Comparison of ENCODE assay signal across 1 cellular context in the genomic region with DNA sequence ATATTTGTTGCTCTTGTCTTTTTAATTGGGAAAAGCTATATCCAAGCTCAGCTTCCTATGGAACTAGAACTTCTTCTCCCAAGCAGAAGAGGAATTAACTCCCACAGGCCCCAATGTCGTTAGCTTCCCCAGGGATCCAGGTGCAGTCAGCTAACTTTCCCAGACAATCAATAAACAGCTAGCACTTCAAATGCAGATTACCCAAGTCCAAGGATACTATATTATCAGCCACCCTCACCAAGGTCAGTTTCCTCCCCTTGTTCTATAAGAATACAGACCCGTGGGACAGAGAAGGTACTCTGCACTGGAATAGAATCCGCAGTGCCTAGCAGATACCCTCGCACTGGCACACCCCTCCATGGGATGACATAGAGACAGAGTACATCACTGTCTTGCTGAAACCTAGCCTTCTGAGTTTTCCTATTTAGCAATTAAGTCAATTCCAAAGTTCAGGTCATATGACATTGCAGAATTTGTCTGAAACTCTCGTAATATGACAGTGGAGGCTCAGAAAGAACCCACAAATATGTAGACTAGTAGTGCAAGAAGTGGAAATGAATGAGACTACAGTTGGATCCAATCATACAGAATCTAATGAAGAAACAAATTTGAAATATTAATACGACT.
TF ChIP-seq lines count a peak whose summit lies in the region.

No MANE protein-coding gene starts in this region.

TF ChIP-seq in HepG2, 621 proteins besides CTCF, POLR2A, EP300 and RAD21 (continued from another document and continues in another):
- TF ChIP-seq, protein P1, sequence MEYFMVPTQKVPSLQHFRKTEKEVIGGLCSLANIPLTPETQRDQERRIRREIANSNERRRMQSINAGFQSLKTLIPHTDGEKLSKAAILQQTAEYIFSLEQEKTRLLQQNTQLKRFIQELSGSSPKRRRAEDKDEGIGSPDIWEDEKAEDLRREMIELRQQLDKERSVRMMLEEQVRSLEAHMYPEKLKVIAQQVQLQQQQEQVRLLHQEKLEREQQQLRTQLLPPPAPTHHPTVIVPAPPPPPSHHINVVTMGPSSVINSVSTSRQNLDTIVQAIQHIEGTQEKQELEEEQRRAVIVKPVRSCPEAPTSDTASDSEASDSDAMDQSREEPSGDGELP (IDR thresholded peaks at IDR 0.05; ENCODE audit: borderline replicate concordance, low read depth) = no peak
- TF ChIP-seq DNMT3B (CRISPR knock-in tag; conservative IDR thresholded peaks at IDR 0.05) = 0 out of 2 replicates have a peak, but pooled peaks have one; percentile 46
- TF ChIP-seq ZNF557 (CRISPR knock-in tag; IDR thresholded peaks at IDR 0.05) = no peak
- no peak for TF ChIP-seq ZNF460 (CRISPR knock-in tag; IDR thresholded peaks at IDR 0.05; ENCODE audit: borderline replicate concordance)
- TF ChIP-seq, protein P2, sequence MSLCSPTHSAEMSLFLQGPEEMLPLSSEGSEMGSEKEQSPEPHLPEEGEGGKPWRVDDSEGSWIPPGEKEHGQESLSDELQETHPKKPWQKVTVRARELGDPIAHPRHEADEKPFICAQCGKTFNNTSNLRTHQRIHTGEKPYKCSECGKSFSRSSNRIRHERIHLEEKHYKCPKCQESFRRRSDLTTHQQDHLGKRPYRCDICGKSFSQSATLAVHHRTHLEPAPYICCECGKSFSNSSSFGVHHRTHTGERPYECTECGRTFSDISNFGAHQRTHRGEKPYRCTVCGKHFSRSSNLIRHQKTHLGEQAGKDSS (CRISPR knock-in tag; IDR thresholded peaks at IDR 0.05; ENCODE audit: borderline replicate concordance, low read depth) = no peak
- TF ChIP-seq, protein P3, sequence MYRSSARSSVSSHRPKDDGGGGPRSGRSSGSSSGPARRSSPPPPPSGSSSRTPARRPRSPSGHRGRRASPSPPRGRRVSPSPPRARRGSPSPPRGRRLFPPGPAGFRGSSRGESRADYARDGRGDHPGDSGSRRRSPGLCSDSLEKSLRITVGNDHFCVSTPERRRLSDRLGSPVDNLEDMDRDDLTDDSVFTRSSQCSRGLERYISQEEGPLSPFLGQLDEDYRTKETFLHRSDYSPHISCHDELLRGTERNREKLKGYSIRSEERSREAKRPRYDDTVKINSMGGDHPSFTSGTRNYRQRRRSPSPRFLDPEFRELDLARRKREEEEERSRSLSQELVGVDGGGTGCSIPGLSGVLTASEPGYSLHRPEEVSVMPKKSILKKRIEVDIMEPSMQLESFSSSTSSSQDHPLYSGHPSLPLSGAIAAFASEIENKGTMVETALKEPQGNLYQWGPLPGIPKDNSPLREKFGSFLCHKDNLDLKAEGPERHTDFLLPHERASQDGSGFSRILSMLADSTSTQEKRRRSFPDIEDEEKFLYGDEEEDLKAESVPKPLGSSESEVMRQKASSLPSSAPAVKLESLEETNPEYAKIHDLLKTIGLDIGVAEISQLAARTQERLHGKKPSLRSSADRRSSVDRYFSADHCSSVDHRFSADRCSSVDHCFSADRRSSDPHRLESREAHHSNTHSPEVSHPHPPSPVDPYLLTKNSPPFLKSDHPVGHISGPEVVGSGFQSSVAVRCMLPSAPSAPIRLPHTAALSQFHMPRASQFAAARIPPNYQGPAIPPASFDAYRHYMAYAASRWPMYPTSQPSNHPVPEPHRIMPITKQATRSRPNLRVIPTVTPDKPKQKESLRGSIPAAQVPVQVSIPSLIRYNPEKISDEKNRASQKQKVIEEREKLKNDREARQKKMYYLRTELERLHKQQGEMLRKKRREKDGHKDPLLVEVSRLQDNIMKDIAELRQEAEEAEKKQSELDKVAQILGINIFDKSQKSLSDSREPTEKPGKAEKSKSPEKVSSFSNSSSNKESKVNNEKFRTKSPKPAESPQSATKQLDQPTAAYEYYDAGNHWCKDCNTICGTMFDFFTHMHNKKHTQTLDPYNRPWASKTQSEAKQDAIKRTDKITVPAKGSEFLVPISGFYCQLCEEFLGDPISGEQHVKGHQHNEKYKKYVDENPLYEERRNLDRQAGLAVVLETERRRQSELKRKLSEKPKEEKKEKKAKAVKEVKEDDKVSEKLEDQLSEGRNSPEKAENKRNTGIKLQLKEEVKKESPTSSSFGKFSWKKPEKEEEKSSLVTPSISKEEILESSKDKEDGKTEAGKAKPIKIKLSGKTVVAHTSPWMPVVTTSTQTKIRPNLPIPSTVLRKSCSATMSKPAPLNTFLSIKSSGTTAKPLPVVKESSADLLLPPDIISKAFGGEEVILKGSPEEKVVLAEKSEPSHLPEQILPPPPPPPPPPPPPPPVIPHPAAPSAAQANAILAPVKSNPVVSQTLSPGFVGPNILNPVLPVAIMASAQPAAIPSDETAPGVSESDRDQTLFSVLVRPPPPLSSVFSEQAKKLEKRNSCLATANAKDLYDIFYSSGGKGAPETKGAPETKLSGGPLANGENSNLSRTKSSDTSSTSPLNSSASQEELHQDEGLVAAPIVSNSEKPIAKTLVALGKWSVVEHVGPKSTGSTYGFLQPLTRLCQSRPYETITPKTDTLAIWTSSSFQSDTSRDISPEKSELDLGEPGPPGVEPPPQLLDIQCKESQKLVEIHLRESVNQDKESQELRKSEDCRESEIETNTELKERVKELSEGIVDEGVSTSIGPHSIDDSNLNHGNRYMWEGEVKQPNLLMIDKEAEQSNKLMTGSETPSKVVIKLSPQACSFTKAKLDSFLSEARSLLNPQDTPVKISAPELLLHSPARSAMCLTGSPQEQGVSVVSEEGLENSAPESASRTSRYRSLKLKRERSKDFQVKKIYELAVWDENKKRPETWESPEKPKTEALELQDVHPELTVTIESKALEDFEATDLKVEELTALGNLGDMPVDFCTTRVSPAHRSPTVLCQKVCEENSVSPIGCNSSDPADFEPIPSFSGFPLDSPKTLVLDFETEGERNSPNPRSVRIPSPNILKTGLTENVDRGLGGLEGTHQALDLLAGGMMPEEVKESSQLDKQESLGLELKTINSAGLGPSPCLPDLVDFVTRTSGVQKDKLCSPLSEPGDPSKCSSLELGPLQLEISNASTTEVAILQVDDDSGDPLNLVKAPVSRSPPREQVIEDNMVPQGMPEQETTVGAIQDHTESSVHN (CRISPR knock-in tag; IDR thresholded peaks at IDR 0.05) = no peak
- TF ChIP-seq KMT2B (CRISPR knock-in tag; IDR thresholded peaks at IDR 0.05) = no peak
- peak; percentile 52; the same call in 1 of the 2 replicates for TF ChIP-seq KLF11 (CRISPR knock-in tag; IDR thresholded peaks at IDR 0.05)
- TF ChIP-seq, protein P4, sequence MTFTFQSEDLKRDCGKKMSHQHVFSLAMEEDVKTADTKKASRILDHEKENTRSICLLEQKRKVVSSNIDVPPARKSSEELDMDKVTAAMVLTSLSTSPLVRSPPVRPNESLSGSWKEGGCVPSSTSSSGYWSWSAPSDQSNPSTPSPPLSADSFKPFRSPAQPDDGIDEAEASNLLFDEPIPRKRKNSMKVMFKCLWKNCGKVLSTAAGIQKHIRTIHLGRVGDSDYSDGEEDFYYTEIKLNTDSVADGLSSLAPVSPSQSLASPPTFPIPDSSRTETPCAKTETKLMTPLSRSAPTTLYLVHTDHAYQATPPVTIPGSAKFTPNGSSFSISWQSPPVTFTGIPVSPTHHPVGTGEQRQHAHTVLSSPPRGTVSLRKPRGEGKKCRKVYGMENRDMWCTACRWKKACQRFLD (CRISPR knock-in tag; IDR thresholded peaks at IDR 0.05; ENCODE audit: borderline replicate concordance) = no peak
- TF ChIP-seq ZNF282 (IDR thresholded peaks at IDR 0.05; ENCODE audit: partially characterized antibody) = no peak
- no peak for TF ChIP-seq ZBTB20 (CRISPR knock-in tag; IDR thresholded peaks at IDR 0.05; ENCODE audit: borderline replicate concordance, low read depth)
- TF ChIP-seq, protein P5, sequence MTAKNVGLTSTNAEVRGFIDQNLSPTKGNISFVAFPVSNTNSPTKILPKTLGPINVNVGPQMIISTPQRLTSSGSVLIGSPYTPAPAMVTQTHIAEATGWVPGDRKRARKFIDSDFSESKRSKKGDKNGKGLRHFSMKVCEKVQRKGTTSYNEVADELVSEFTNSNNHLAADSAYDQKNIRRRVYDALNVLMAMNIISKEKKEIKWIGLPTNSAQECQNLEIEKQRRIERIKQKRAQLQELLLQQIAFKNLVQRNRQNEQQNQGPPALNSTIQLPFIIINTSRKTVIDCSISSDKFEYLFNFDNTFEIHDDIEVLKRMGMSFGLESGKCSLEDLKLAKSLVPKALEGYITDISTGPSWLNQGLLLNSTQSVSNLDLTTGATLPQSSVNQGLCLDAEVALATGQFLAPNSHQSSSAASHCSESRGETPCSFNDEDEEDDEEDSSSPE (CRISPR knock-in tag; IDR thresholded peaks at IDR 0.05) = no peak
- TF ChIP-seq, protein P6, sequence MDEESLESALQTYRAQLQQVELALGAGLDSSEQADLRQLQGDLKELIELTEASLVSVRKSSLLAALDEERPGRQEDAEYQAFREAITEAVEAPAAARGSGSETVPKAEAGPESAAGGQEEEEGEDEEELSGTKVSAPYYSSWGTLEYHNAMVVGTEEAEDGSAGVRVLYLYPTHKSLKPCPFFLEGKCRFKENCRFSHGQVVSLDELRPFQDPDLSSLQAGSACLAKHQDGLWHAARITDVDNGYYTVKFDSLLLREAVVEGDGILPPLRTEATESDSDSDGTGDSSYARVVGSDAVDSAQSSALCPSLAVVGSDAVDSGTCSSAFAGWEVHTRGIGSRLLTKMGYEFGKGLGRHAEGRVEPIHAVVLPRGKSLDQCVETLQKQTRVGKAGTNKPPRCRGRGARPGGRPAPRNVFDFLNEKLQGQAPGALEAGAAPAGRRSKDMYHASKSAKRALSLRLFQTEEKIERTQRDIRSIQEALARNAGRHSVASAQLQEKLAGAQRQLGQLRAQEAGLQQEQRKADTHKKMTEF (CRISPR knock-in tag; IDR thresholded peaks at IDR 0.05) = peak; percentile 76
- no peak for TF ChIP-seq FOXO1 (CRISPR knock-in tag; IDR thresholded peaks at IDR 0.05)
- no peak for TF ChIP-seq ZNF530 (CRISPR knock-in tag; IDR thresholded peaks at IDR 0.05; ENCODE audit: low read depth)
- peak; percentile 80; the same call in 1 of the 2 replicates for TF ChIP-seq MIXL1 (CRISPR knock-in tag; IDR thresholded peaks at IDR 0.05)
- TF ChIP-seq ZNF10 (CRISPR knock-in tag; IDR thresholded peaks at IDR 0.05; ENCODE audit: borderline replicate concordance, low read depth) = no peak
- TF ChIP-seq FOSL2 (CRISPR knock-in tag; IDR thresholded peaks at IDR 0.05) = no peak; the same call in 1 of the 2 replicates
- TF ChIP-seq FOXP1 (IDR thresholded peaks at IDR 0.05) = no peak
- TF ChIP-seq FOXP1 (CRISPR knock-in tag; IDR thresholded peaks at IDR 0.05) = peak; percentile 43; the same call in 1 of the 2 replicates
- no peak for TF ChIP-seq ZNF678 (CRISPR knock-in tag; IDR thresholded peaks at IDR 0.05)
- TF ChIP-seq, protein P7, sequence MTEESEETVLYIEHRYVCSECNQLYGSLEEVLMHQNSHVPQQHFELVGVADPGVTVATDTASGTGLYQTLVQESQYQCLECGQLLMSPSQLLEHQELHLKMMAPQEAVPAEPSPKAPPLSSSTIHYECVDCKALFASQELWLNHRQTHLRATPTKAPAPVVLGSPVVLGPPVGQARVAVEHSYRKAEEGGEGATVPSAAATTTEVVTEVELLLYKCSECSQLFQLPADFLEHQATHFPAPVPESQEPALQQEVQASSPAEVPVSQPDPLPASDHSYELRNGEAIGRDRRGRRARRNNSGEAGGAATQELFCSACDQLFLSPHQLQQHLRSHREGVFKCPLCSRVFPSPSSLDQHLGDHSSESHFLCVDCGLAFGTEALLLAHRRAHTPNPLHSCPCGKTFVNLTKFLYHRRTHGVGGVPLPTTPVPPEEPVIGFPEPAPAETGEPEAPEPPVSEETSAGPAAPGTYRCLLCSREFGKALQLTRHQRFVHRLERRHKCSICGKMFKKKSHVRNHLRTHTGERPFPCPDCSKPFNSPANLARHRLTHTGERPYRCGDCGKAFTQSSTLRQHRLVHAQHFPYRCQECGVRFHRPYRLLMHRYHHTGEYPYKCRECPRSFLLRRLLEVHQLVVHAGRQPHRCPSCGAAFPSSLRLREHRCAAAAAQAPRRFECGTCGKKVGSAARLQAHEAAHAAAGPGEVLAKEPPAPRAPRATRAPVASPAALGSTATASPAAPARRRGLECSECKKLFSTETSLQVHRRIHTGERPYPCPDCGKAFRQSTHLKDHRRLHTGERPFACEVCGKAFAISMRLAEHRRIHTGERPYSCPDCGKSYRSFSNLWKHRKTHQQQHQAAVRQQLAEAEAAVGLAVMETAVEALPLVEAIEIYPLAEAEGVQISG (CRISPR knock-in tag; IDR thresholded peaks at IDR 0.05) = peak; percentile 34; the same call in 1 of the 2 replicates
- no peak for TF ChIP-seq MYC (CRISPR knock-in tag; IDR thresholded peaks at IDR 0.05; ENCODE audit: borderline replicate concordance)
- no peak for TF ChIP-seq ZNF343 (CRISPR knock-in tag; IDR thresholded peaks at IDR 0.05)
- TF ChIP-seq, protein P8, sequence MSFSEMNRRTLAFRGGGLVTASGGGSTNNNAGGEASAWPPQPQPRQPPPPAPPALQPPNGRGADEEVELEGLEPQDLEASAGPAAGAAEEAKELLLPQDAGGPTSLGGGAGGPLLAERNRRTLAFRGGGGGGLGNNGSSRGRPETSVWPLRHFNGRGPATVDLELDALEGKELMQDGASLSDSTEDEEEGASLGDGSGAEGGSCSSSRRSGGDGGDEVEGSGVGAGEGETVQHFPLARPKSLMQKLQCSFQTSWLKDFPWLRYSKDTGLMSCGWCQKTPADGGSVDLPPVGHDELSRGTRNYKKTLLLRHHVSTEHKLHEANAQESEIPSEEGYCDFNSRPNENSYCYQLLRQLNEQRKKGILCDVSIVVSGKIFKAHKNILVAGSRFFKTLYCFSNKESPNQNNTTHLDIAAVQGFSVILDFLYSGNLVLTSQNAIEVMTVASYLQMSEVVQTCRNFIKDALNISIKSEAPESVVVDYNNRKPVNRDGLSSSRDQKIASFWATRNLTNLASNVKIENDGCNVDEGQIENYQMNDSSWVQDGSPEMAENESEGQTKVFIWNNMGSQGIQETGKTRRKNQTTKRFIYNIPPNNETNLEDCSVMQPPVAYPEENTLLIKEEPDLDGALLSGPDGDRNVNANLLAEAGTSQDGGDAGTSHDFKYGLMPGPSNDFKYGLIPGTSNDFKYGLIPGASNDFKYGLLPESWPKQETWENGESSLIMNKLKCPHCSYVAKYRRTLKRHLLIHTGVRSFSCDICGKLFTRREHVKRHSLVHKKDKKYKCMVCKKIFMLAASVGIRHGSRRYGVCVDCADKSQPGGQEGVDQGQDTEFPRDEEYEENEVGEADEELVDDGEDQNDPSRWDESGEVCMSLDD (CRISPR knock-in tag; IDR thresholded peaks at IDR 0.05; ENCODE audit: borderline replicate concordance) = no peak
- peak; percentile 27; the same call in 1 of the 2 replicates for TF ChIP-seq EHMT2 (IDR thresholded peaks at IDR 0.05; ENCODE audit: borderline replicate concordance, low read depth, low read length)
- peak; percentile 91 for TF ChIP-seq HMG20A (CRISPR knock-in tag; IDR thresholded peaks at IDR 0.05; ENCODE audit: borderline replicate concordance)
- no peak for TF ChIP-seq ZNF891 (CRISPR knock-in tag; IDR thresholded peaks at IDR 0.05)
- TF ChIP-seq ZIK1 (CRISPR knock-in tag; IDR thresholded peaks at IDR 0.05; ENCODE audit: borderline replicate concordance, low read depth) = no peak
- no peak for TF ChIP-seq KDM2A (CRISPR knock-in tag; IDR thresholded peaks at IDR 0.05; ENCODE audit: borderline replicate concordance, low read depth)
- TF ChIP-seq ZNF510 (CRISPR knock-in tag; IDR thresholded peaks at IDR 0.05; ENCODE audit: low read depth) = no peak
- no peak for TF ChIP-seq SYNCRIP (IDR thresholded peaks at IDR 0.05; ENCODE audit: insufficient read depth, low read depth, low read length)
- no peak for TF ChIP-seq NRL (CRISPR knock-in tag; IDR thresholded peaks at IDR 0.05; ENCODE audit: borderline replicate concordance)
- no peak for TF ChIP-seq TCF7L2 (IDR thresholded peaks at IDR 0.05; ENCODE audit: low read depth, low read length)
- TF ChIP-seq NCOA2 (CRISPR knock-in tag; IDR thresholded peaks at IDR 0.05) = peak; percentile 68
- TF ChIP-seq NCOA5 (CRISPR knock-in tag; IDR thresholded peaks at IDR 0.05) = no peak
- TF ChIP-seq KLF13 (CRISPR knock-in tag; IDR thresholded peaks at IDR 0.05) = no peak
- no peak for TF ChIP-seq MEIS2 (CRISPR knock-in tag; IDR thresholded peaks at IDR 0.05)
- TF ChIP-seq NFYC (CRISPR knock-in tag; IDR thresholded peaks at IDR 0.05) = no peak
